11 cellular contexts compared by ENCODE assay signal in genomic region chr6:15305909-15306308, GRCh38.
DNase-seq lines count a peak whose midpoint lies in the region; ATAC-seq and TF ChIP-seq lines count a peak whose summit lies in the region.
"Had no signal": no experiment of that assay in that cellular context is flagged by ENCODE, and none has a peak within 500 bp of the region (broad histone marks: within the 10 kb centered on the region; RNA-seq: fewer than 3 reads in every experiment).

No MANE protein-coding gene starts in this region.

- no peak overlapping the region for H3K27ac ChIP-seq in right lobe of liver

- H3K4me3 ChIP-seq in HAP-1 (no peak overlapping the region), right lobe of liver (no peak overlapping the region)

- no peaks in the 10 kb centered on the region for H3K27me3 Mint-ChIP-seq in activated naive CD4-positive, alpha-beta T cell treated with anti-CD3 and anti-CD28 coated beads for 36 hours (ENCODE audit: low read depth)
- H3K27me3 Mint-ChIP-seq in activated naive CD8-positive, alpha-beta T cell treated with anti-CD3 and anti-CD28 coated beads for 36 hours, result no peaks in the 10 kb centered on the region
- H3K27me3 Mint-ChIP-seq in type B pancreatic cell, result no peaks in the 10 kb centered on the region

- H3K9me3 ChIP-seq in HAP-1 (no peaks in the 10 kb centered on the region), right lobe of liver (no peaks in the 10 kb centered on the region)

- peaks cover 82% of the 10 kb centered on the region for H3K4me1 Mint-ChIP-seq in activated naive CD4-positive, alpha-beta T cell treated with anti-CD3 and anti-CD28 coated beads for 36 hours (ENCODE audit: low read depth)
- peaks cover 76% of the 10 kb centered on the region for H3K4me1 Mint-ChIP-seq in activated naive CD8-positive, alpha-beta T cell treated with anti-CD3 and anti-CD28 coated beads for 36 hours
- H3K4me1 Mint-ChIP-seq in type B pancreatic cell (ENCODE audit: unreplicated experiment), result peaks cover 71% of the 10 kb centered on the region

- H3K36me3 ChIP-seq in HAP-1 (replicated peaks), result no peaks in the 10 kb centered on the region
- H3K36me3 ChIP-seq in right lobe of liver, result no peaks in the 10 kb centered on the region

- no peak for TF ChIP-seq CTCF in type B pancreatic cell (conservative IDR thresholded peaks at IDR 0.05)
- TF ChIP-seq CTCF in right lobe of liver (IDR thresholded peaks at IDR 0.05), result no peak

- H3K27me3 ChIP-seq in HAP-1 (ENCODE audit: low read depth), result no peaks in the 10 kb centered on the region
- no peaks in the 10 kb centered on the region for H3K27me3 ChIP-seq in right lobe of liver

- 72% methylated on average over 7 of the region's 7 CpGs for WGBS in right lobe of liver (ENCODE audit: insufficient coverage, low coverage, low lambda C conversion rate, missing lambda C conversion rate)

- H3K36me3 Mint-ChIP-seq in activated naive CD4-positive, alpha-beta T cell treated with anti-CD3 and anti-CD28 coated beads for 36 hours (ENCODE audit: low read depth), result peaks cover 7% of the 10 kb centered on the region
- H3K36me3 Mint-ChIP-seq in activated naive CD8-positive, alpha-beta T cell treated with anti-CD3 and anti-CD28 coated beads for 36 hours, result peaks cover 33% of the 10 kb centered on the region
- peaks cover 5% of the 10 kb centered on the region for H3K36me3 Mint-ChIP-seq in type B pancreatic cell

- peak overlapping the region; percentile 71 for H3K27ac Mint-ChIP-seq in activated naive CD4-positive, alpha-beta T cell treated with anti-CD3 and anti-CD28 coated beads for 36 hours
- peak overlapping the region; percentile 82 for H3K27ac Mint-ChIP-seq in activated naive CD8-positive, alpha-beta T cell treated with anti-CD3 and anti-CD28 coated beads for 36 hours
- H3K27ac Mint-ChIP-seq in type B pancreatic cell, result no peak overlapping the region

- DNase-seq in activated naive CD4-positive, alpha-beta T cell treated with anti-CD3 and anti-CD28 coated beads for 36 hours, result no peak
- DNase-seq in activated naive CD4-positive, alpha-beta T cell treated with anti-CD3 and anti-CD28 coated beads, Interleukin-2, amount 50 U/mL, for 16 hours, result no peak
- no peak for DNase-seq in activated naive CD8-positive, alpha-beta T cell treated with anti-CD3 and anti-CD28 coated beads for 36 hours
- no peak for DNase-seq in type B pancreatic cell (ENCODE audit: extremely low spot score, unreplicated experiment)
- no peak for DNase-seq in HAP-1 (ENCODE audit: low spot score in 2 of 2)
- no peak for DNase-seq in right lobe of liver
- DNase-seq: activated CD4-positive, CD25-positive, alpha-beta regulatory T cell; NCI-H146; posterior cingulate gyrus had no signal

- H3K4me1 ChIP-seq in HAP-1, result peaks cover 14% of the 10 kb centered on the region
- H3K4me1 ChIP-seq in right lobe of liver, result peaks cover 0 to 22% (median 0%) of the 10 kb centered on the region in 4 donors

- CTCF ChIA-PET in activated naive CD4-positive, alpha-beta T cell treated with anti-CD3 and anti-CD28 coated beads for 36 hours (lab: Charles Lee), result interaction anchor here (0.7 to 1.2 kb wide), 3 partner anchors 10 to 54 kb away, joined by 3 to 6 read pairs (median 3); no protein-coding TSS in a partner anchor

- in situ Hi-C loops in HAP-1 (cut with MboI; ENCODE audit: low sequenced_read_pairs), result no loop called here

- intact Hi-C loops in activated naive CD4-positive, alpha-beta T cell treated with anti-CD3 and anti-CD28 coated beads for 36 hours (cut with micrococcal nuclease), result no loop called here
- intact Hi-C loops in right lobe of liver (cut with DNase I), result no loop called here

- TF ChIP-seq POLR2A in right lobe of liver (IDR thresholded peaks at IDR 0.05), result no peak

- ATAC-seq in HG03196 (IDR thresholded peaks at IDR 0.05; ENCODE audit: unreplicated experiment) (peak; percentile 26), right lobe of liver (no peak), GM21360 (IDR thresholded peaks at IDR 0.05; ENCODE audit: unreplicated experiment) (no peak)

- no peak overlapping the region for H3K4me3 Mint-ChIP-seq in activated naive CD4-positive, alpha-beta T cell treated with anti-CD3 and anti-CD28 coated beads for 36 hours
- peak overlapping the region; percentile 7 for H3K4me3 Mint-ChIP-seq in activated naive CD8-positive, alpha-beta T cell treated with anti-CD3 and anti-CD28 coated beads for 36 hours
- H3K4me3 Mint-ChIP-seq in type B pancreatic cell, result peak overlapping the region; percentile 16

- no peaks in the 10 kb centered on the region for H3K9me3 Mint-ChIP-seq in activated naive CD4-positive, alpha-beta T cell treated with anti-CD3 and anti-CD28 coated beads for 36 hours
- H3K9me3 Mint-ChIP-seq in activated naive CD8-positive, alpha-beta T cell treated with anti-CD3 and anti-CD28 coated beads for 36 hours, result no peaks in the 10 kb centered on the region
- H3K9me3 Mint-ChIP-seq in type B pancreatic cell, result no peaks in the 10 kb centered on the region
